In genomic region chr1:208129489-208129888, GRCh38 we compare ENCODE assay signal across 32 cellular contexts.
"Had no signal": no experiment of that assay in that cellular context is flagged by ENCODE, and none has a peak within 500 bp of the region (broad histone marks: within the 10 kb centered on the region; RNA-seq: fewer than 3 reads in every experiment).

No MANE protein-coding gene starts in this region.

- ATAC-seq: naive thymus-derived CD8-positive, alpha-beta T cell; natural killer cell treated with Interleukin-12 subunit alpha and Interleukin-12 subunit beta and Interleukin-15 and Interleukin-18, amount 100 ng/mL, for 72 hours; psoas muscle; right cardiac atrium; sciatic nerve; stimulated activated memory B cell treated with anti-CD40 and anti-IgM and Interleukin-4, amounts not matched to agents 10 μg/mL and 1 μg/mL and 100 μg/mL, for 72 hours; stimulated activated naive CD8-positive, alpha-beta T cell treated with anti-CD3 and anti-CD28 coated beads, Interleukin-15, amount 100 ng/mL, for 72 hours; stimulated activated naive CD8-positive, alpha-beta T cell treated with anti-CD3 and anti-CD28 coated beads, Interleukin-15, Interleukin-2, amounts not matched to agents 100 U/mL and 50 U/mL, for 24 hours had no signal

- H3K9ac ChIP-seq: parathyroid adenoma had no signal

- FAIRE-seq: urothelium cell line had no signal

- H3K27ac Mint-ChIP-seq: naive thymus-derived CD8-positive, alpha-beta T cell; natural killer cell treated with Interleukin-12 subunit alpha and Interleukin-12 subunit beta and Interleukin-15 and Interleukin-18, amount 100 ng/mL, for 72 hours; nephron progenitor cell; progenitor cell of endocrine pancreas; stimulated activated memory B cell treated with anti-CD40 and anti-IgM and Interleukin-4, amounts not matched to agents 10 μg/mL and 1 μg/mL and 100 μg/mL, for 72 hours; stimulated activated naive CD8-positive, alpha-beta T cell treated with anti-CD3 and anti-CD28 coated beads, Interleukin-15, amount 100 ng/mL, for 72 hours had no signal

- DNase-seq: naive thymus-derived CD8-positive, alpha-beta T cell; nephron progenitor cell; occipital lobe; ovary; posterior cingulate gyrus; psoas muscle; right cardiac atrium; spleen; stimulated activated CD4-positive, alpha-beta T cell treated with anti-CD3 and anti-CD28 coated beads, Interleukin-12 subunit alpha, Interleukin-12 subunit beta, amount 100 ng/mL, for 4 hours; stimulated activated CD4-positive, alpha-beta T cell treated with anti-CD3 and anti-CD28 coated beads, Interleukin-1b, Interleukin-23, amount 100 ng/mL, for 48 hours; stimulated activated CD4-positive, alpha-beta T cell treated with anti-CD3 and anti-CD28 coated beads, Interleukin-4, amount 100 ng/mL, for 1 hour; stimulated activated CD4-positive, alpha-beta T cell treated with anti-CD3 and anti-CD28 coated beads, Interleukin-4, amount 100 ng/mL, for 4 hours; stimulated activated CD8-positive, alpha-beta memory T cell treated with anti-CD3 and anti-CD28 coated beads, Interleukin-4, amount 100 ng/mL, for 48 hours; stimulated activated naive CD4-positive, alpha-beta T cell; stimulated activated naive CD8-positive, alpha-beta T cell treated with anti-CD3 and anti-CD28 coated beads, Interleukin-15, amount 100 ng/mL, for 72 hours; stimulated activated naive CD8-positive, alpha-beta T cell treated with anti-CD3 and anti-CD28 coated beads, Interleukin-15, Interleukin-2, amounts not matched to agents 100 U/mL and 50 U/mL, for 24 hours; substantia nigra; thyroid gland; trophoblast cell; upper lobe of left lung had no signal

- H3K9me3 Mint-ChIP-seq: naive thymus-derived CD8-positive, alpha-beta T cell; natural killer cell treated with Interleukin-12 subunit alpha and Interleukin-12 subunit beta and Interleukin-15 and Interleukin-18, amount 100 ng/mL, for 72 hours; nephron progenitor cell; neural crest cell; stimulated activated memory B cell treated with anti-CD40 and anti-IgM and Interleukin-4, amounts not matched to agents 10 μg/mL and 1 μg/mL and 100 μg/mL, for 72 hours; stimulated activated naive CD8-positive, alpha-beta T cell treated with anti-CD3 and anti-CD28 coated beads, Interleukin-15, amount 100 ng/mL, for 72 hours had no signal

- H3K9me3 ChIP-seq: ovary, psoas muscle, spleen, thoracic aorta, thyroid gland, tibial nerve, upper lobe of left lung, vagina had no signal

- H3K36me3 ChIP-seq: ovary, spleen, thoracic aorta, thyroid gland, tibial nerve, vagina had no signal

- H3K4me3 Mint-ChIP-seq: naive thymus-derived CD8-positive, alpha-beta T cell; natural killer cell treated with Interleukin-12 subunit alpha and Interleukin-12 subunit beta and Interleukin-15 and Interleukin-18, amount 100 ng/mL, for 72 hours; nephron progenitor cell; neural crest cell; stimulated activated memory B cell treated with anti-CD40 and anti-IgM and Interleukin-4, amounts not matched to agents 10 μg/mL and 1 μg/mL and 100 μg/mL, for 72 hours; stimulated activated naive CD8-positive, alpha-beta T cell treated with anti-CD3 and anti-CD28 coated beads, Interleukin-15, amount 100 ng/mL, for 72 hours had no signal

- H3K36me3 Mint-ChIP-seq: naive thymus-derived CD8-positive, alpha-beta T cell; natural killer cell treated with Interleukin-12 subunit alpha and Interleukin-12 subunit beta and Interleukin-15 and Interleukin-18, amount 100 ng/mL, for 72 hours; stimulated activated memory B cell treated with anti-CD40 and anti-IgM and Interleukin-4, amounts not matched to agents 10 μg/mL and 1 μg/mL and 100 μg/mL, for 72 hours had no signal

- H3K27me3 ChIP-seq: ovary, thyroid gland, tibial nerve, upper lobe of left lung, vagina had no signal

- H3K27ac ChIP-seq: ovary, parathyroid adenoma, psoas muscle, skin epidermis, spleen, thoracic aorta, thyroid gland, tibial nerve, upper lobe of left lung, vagina had no signal

- H2AFZ ChIP-seq: parathyroid adenoma had no signal

- H3K4me3 ChIP-seq: ovary, psoas muscle, skin epidermis, smooth muscle cell, spleen, thoracic aorta, thyroid gland, tibial nerve, upper lobe of left lung, vagina had no signal

- H3K79me2 ChIP-seq: parathyroid adenoma had no signal

- H3K4me1 ChIP-seq: parathyroid adenoma had no signal

- H3K4me2 ChIP-seq: smooth muscle cell had no signal
